Comparison of ENCODE assay signal across 3 cellular contexts in the genomic region with DNA sequence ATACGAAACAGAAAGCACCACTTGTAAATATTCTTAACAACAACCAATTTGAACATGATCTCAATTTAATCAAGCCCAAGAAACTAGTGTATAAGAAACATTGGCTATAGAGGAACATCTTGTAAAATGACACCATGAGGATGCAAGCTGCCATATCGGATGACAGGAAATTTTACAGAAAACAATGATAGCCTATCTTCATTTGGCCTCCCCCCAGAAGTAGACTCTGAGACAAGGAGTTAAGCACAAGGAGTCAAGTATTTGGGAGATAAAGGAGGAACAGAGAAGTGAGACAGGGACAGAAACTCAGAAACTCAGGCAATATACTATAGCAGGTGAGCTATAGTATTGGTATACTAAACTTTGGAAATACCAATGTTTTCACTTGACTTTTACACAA.
TF ChIP-seq lines count a peak whose summit lies in the region.

No MANE protein-coding gene starts in this region.

TF ChIP-seq in SK-N-SH treated with all-trans-retinoic acid at 6 μM for 48 hours, 23 proteins besides CTCF, POLR2A, EP300 and RAD21:
- TF ChIP-seq RARB (CRISPR knock-in tag; IDR thresholded peaks at IDR 0.05) (no peak), ESRRG (CRISPR knock-in tag; IDR thresholded peaks at IDR 0.05) (no peak), ZNF70 (CRISPR knock-in tag; IDR thresholded peaks at IDR 0.05) (no peak), ISL1 (CRISPR knock-in tag; IDR thresholded peaks at IDR 0.05) (no peak), GLIS3 (CRISPR knock-in tag; IDR thresholded peaks at IDR 0.05) (no peak), ZFP30 (CRISPR knock-in tag; IDR thresholded peaks at IDR 0.05) (no peak), CSDC2 (CRISPR knock-in tag; IDR thresholded peaks at IDR 0.05) (no peak)
- TF ChIP-seq, protein P1, sequence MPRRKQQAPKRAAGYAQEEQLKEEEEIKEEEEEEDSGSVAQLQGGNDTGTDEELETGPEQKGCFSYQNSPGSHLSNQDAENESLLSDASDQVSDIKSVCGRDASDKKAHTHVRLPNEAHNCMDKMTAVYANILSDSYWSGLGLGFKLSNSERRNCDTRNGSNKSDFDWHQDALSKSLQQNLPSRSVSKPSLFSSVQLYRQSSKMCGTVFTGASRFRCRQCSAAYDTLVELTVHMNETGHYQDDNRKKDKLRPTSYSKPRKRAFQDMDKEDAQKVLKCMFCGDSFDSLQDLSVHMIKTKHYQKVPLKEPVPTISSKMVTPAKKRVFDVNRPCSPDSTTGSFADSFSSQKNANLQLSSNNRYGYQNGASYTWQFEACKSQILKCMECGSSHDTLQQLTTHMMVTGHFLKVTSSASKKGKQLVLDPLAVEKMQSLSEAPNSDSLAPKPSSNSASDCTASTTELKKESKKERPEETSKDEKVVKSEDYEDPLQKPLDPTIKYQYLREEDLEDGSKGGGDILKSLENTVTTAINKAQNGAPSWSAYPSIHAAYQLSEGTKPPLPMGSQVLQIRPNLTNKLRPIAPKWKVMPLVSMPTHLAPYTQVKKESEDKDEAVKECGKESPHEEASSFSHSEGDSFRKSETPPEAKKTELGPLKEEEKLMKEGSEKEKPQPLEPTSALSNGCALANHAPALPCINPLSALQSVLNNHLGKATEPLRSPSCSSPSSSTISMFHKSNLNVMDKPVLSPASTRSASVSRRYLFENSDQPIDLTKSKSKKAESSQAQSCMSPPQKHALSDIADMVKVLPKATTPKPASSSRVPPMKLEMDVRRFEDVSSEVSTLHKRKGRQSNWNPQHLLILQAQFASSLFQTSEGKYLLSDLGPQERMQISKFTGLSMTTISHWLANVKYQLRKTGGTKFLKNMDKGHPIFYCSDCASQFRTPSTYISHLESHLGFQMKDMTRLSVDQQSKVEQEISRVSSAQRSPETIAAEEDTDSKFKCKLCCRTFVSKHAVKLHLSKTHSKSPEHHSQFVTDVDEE (CRISPR knock-in tag; IDR thresholded peaks at IDR 0.05) = no peak

TF ChIP-seq in SK-N-SH, 30 proteins besides CTCF, POLR2A, EP300 and RAD21:
- TF ChIP-seq JUND (IDR thresholded peaks at IDR 0.05) (no peak), YY1 (IDR thresholded peaks at IDR 0.05; ENCODE audit: low read depth) (no peak), REST (IDR thresholded peaks at IDR 0.05; ENCODE audit: low read depth, low read length) (no peak), TAF1 (IDR thresholded peaks at IDR 0.05; ENCODE audit: borderline replicate concordance, low read depth, low read length) (no peak), SIN3A (IDR thresholded peaks at IDR 0.05; ENCODE audit: borderline replicate concordance, low read depth, low read length) (no peak), MXI1 (IDR thresholded peaks at IDR 0.05; ENCODE audit: low read depth, low read length) (no peak), CHD2 (IDR thresholded peaks at IDR 0.05; ENCODE audit: low read length, partially characterized antibody) (no peak), NRF1 (IDR thresholded peaks at IDR 0.05; ENCODE audit: low read depth, low read length) (no peak), FOXM1 (IDR thresholded peaks at IDR 0.05; ENCODE audit: low read depth) (no peak), ELF1 (IDR thresholded peaks at IDR 0.05) (no peak), RCOR1 (IDR thresholded peaks at IDR 0.05; ENCODE audit: low read length) (no peak), FOXJ3 (CRISPR knock-in tag; IDR thresholded peaks at IDR 0.05) (no peak), EZH2phosphoT487 (IDR thresholded peaks at IDR 0.05; ENCODE audit: borderline replicate concordance, low read depth) (no peak)
- TF ChIP-seq, protein P2, sequence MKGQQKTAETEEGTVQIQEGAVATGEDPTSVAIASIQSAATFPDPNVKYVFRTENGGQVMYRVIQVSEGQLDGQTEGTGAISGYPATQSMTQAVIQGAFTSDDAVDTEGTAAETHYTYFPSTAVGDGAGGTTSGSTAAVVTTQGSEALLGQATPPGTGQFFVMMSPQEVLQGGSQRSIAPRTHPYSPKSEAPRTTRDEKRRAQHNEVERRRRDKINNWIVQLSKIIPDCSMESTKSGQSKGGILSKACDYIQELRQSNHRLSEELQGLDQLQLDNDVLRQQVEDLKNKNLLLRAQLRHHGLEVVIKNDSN (IDR thresholded peaks at IDR 0.05; ENCODE audit: borderline replicate concordance, low read depth) = no peak
- TF ChIP-seq, protein P3, sequence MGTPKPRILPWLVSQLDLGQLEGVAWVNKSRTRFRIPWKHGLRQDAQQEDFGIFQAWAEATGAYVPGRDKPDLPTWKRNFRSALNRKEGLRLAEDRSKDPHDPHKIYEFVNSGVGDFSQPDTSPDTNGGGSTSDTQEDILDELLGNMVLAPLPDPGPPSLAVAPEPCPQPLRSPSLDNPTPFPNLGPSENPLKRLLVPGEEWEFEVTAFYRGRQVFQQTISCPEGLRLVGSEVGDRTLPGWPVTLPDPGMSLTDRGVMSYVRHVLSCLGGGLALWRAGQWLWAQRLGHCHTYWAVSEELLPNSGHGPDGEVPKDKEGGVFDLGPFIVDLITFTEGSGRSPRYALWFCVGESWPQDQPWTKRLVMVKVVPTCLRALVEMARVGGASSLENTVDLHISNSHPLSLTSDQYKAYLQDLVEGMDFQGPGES (IDR thresholded peaks at IDR 0.05; ENCODE audit: low read depth, low read length) = no peak
- TF ChIP-seq, protein P4, sequence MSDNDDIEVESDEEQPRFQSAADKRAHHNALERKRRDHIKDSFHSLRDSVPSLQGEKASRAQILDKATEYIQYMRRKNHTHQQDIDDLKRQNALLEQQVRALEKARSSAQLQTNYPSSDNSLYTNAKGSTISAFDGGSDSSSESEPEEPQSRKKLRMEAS (IDR thresholded peaks at IDR 0.05; ENCODE audit: low read depth) = no peak

TF ChIP-seq in IMR-90, 13 proteins besides CTCF, POLR2A, EP300 and RAD21:
- TF ChIP-seq FOS (IDR thresholded peaks at IDR 0.05; ENCODE audit: low read depth, low read length) = no peak
- no peak for TF ChIP-seq BHLHE40 (IDR thresholded peaks at IDR 0.05; ENCODE audit: low read depth, low read length)
- TF ChIP-seq RFX5 (IDR thresholded peaks at IDR 0.05; ENCODE audit: low read depth, low read length) = no peak
- no peak for TF ChIP-seq CHD1 (IDR thresholded peaks at IDR 0.05; ENCODE audit: low read depth, low read length)
- no peak for TF ChIP-seq MAZ (IDR thresholded peaks at IDR 0.05; ENCODE audit: borderline replicate concordance, low read depth, low read length)
- no peak for TF ChIP-seq MXI1 (IDR thresholded peaks at IDR 0.05; ENCODE audit: borderline replicate concordance, low read depth, low read length)
- TF ChIP-seq CEBPB (IDR thresholded peaks at IDR 0.05; ENCODE audit: low read depth, low read length) = no peak
- TF ChIP-seq SMC3 (IDR thresholded peaks at IDR 0.05; ENCODE audit: low read depth, low read length) = no peak
- TF ChIP-seq, protein P5, sequence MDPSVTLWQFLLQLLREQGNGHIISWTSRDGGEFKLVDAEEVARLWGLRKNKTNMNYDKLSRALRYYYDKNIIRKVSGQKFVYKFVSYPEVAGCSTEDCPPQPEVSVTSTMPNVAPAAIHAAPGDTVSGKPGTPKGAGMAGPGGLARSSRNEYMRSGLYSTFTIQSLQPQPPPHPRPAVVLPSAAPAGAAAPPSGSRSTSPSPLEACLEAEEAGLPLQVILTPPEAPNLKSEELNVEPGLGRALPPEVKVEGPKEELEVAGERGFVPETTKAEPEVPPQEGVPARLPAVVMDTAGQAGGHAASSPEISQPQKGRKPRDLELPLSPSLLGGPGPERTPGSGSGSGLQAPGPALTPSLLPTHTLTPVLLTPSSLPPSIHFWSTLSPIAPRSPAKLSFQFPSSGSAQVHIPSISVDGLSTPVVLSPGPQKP (IDR thresholded peaks at IDR 0.05; ENCODE audit: borderline replicate concordance, low read depth, low read length) = no peak
- no peak for TF ChIP-seq NFE2L2 (IDR thresholded peaks at IDR 0.05; ENCODE audit: low read depth, low read length)
- TF ChIP-seq RCOR1 (IDR thresholded peaks at IDR 0.05; ENCODE audit: insufficient replicate concordance, low read length) = no peak
- TF ChIP-seq USF2 (IDR thresholded peaks at IDR 0.05; ENCODE audit: low read depth, low read length) = no peak
- TF ChIP-seq MAFK (IDR thresholded peaks at IDR 0.05; ENCODE audit: low read depth, low read length) = no peak
